ENCODE assay signal across 32 cellular contexts in genomic region chr20:30937790-30938189, GRCh38.
DNase-seq lines count a peak whose midpoint lies in the region; ATAC-seq, FAIRE-seq and TF ChIP-seq lines count a peak whose summit lies in the region.
"Had no signal": no experiment of that assay in that cellular context is flagged by ENCODE, and none has a peak within 500 bp of the region (broad histone marks: within the 10 kb centered on the region; RNA-seq: fewer than 3 reads in every experiment).

No MANE protein-coding gene starts in this region.

- H3K9ac ChIP-seq in HepG2 (ENCODE audit: insufficient read depth, low read depth, low read length) (no peak overlapping the region), IMR-90 (ENCODE audit: low read depth, low read length) (no peak overlapping the region)
- H3K9ac ChIP-seq: BLaER1; BLaER1 treated with 17β-estradiol and CSF1 and Interleukin-3, amounts not matched to agents 10 nM and 100 nM had no signal

- TF ChIP-seq CTCF in HepG2 (CRISPR knock-in tag; IDR thresholded peaks at IDR 0.05) (no peak), right lobe of liver (IDR thresholded peaks at IDR 0.05) (no peak), A549 (IDR thresholded peaks at IDR 0.05) (no peak), IMR-90 (conservative IDR thresholded peaks at IDR 0.05; ENCODE audit: low read depth, low read length) (no peak)

- H3K14ac ChIP-seq in IMR-90 (replicated peaks; ENCODE audit: low read depth, low read length) = no peak overlapping the region

- no peak for ATAC-seq in HepG2
- ATAC-seq in right lobe of liver = no peak
- no peak for ATAC-seq in A549
- no peak for ATAC-seq in IMR-90 (ENCODE audit: low read depth)
- ATAC-seq: CD8-positive, alpha-beta T cell had no signal

- TF ChIP-seq POLR2A in HepG2 (IDR thresholded peaks at IDR 0.05; ENCODE audit: insufficient read depth in 1 of 2, low read depth in 2 of 2, low read length in 2 of 2) (no peak), right lobe of liver (IDR thresholded peaks at IDR 0.05) (no peak), A549 (IDR thresholded peaks at IDR 0.05; ENCODE audit: low read length) (no peak), IMR-90 (IDR thresholded peaks at IDR 0.05; ENCODE audit: low read depth, low read length) (no peak)

- WGBS in HepG2 (ENCODE audit: low lambda C conversion rate) = 12% methylated on average over 5 of the region's 5 CpGs
- 50% methylated on average over 5 of the region's 5 CpGs for WGBS in right lobe of liver (ENCODE audit: insufficient coverage, low coverage, low lambda C conversion rate, missing lambda C conversion rate)
- WGBS in A549 (ENCODE audit: missing lambda C conversion rate) = 62% methylated on average over 5 of the region's 5 CpGs
- no CpG with 5 or more reads among the region's 5 CpGs for whole genome bisulfite sequencing in IMR-90 (ENCODE audit: extremely low coverage in 2 of 2, insufficient read length in 1 of 2), 2 experiments

- POLR2A ChIA-PET in HepG2 (lab: Yijun Ruan, JAX) (no interaction called here), A549 (lab: Yijun Ruan, JAX) (no interaction called here), IMR-90 (lab: Charles Lee; ENCODE audit: unreplicated experiment) (no interaction called here)

- intact Hi-C loops in HepG2 (cut with micrococcal nuclease; ENCODE audit: unreplicated experiment) = no loop called here
- intact Hi-C loops in right lobe of liver (cut with DNase I) = no loop called here
- intact Hi-C loops in IMR-90 (cut with micrococcal nuclease) = no loop called here

- H3K4me2 ChIP-seq in HepG2 (ENCODE audit: low read depth, low read length) = no peak overlapping the region
- no peak overlapping the region for H3K4me2 ChIP-seq in A549
- no peak overlapping the region for H3K4me2 ChIP-seq in IMR-90 (ENCODE audit: low read depth, low read length)
- H3K4me2 ChIP-seq: BLaER1; BLaER1 treated with 17β-estradiol and CSF1 and Interleukin-3, amounts not matched to agents 10 nM and 100 nM had no signal

- H3K56ac ChIP-seq in IMR-90 (ENCODE audit: extremely low read depth, insufficient read depth, low read length) = no peak overlapping the region

- H3K23ac ChIP-seq in IMR-90 (ENCODE audit: low read depth, low read length) = no peak overlapping the region

- no peak overlapping the region for H2BK20ac ChIP-seq in IMR-90 (ENCODE audit: low read depth, low read length)

- TF ChIP-seq RAD21 in HepG2 (CRISPR knock-in tag; IDR thresholded peaks at IDR 0.05) (no peak), A549 (conservative IDR thresholded peaks at IDR 0.05 in 1 of 2, IDR thresholded peaks at IDR 0.05 in 1 of 2) (no peak), IMR-90 (IDR thresholded peaks at IDR 0.05; ENCODE audit: low read length) (no peak)

- no peaks in the 10 kb centered on the region for H3K79me1 ChIP-seq in IMR-90 (ENCODE audit: low read depth in 1 of 2, low read length in 2 of 2)

- H2AFZ ChIP-seq in HepG2 (ENCODE audit: low read length) (no peak overlapping the region), IMR-90 (replicated peaks; ENCODE audit: low read length, poor library complexity) (no peak overlapping the region)

- H4K5ac ChIP-seq in IMR-90 (ENCODE audit: low read depth, low read length) = no peak overlapping the region

- no peaks in the 10 kb centered on the region for H4K20me1 ChIP-seq in HepG2 (ENCODE audit: insufficient read depth, low read length)
- H4K20me1 ChIP-seq in IMR-90 (ENCODE audit: insufficient read depth, low read length) = no peaks in the 10 kb centered on the region
- H4K20me1 ChIP-seq: BLaER1; BLaER1 treated with 17β-estradiol and CSF1 and Interleukin-3, amounts not matched to agents 10 nM and 100 nM had no signal

- no peak overlapping the region for H2BK15ac ChIP-seq in IMR-90 (ENCODE audit: low read depth, low read length)

- H3K4me3 ChIP-seq in HepG2 (replicated peaks in 1 of 3; ENCODE audit: insufficient read depth in 1 of 3, low read depth in 2 of 3, low read length in 3 of 3) = no peak overlapping the region
- no peak overlapping the region for H3K4me3 ChIP-seq in right lobe of liver
- no peak overlapping the region for H3K4me3 ChIP-seq in A549
- H3K4me3 ChIP-seq in IMR-90 (ENCODE audit: insufficient read depth, low read depth, low read length) = no peak overlapping the region
- H3K4me3 ChIP-seq: BLaER1; BLaER1 treated with 17β-estradiol and CSF1 and Interleukin-3, amounts not matched to agents 10 nM and 100 nM had no signal

- H3K9me3 ChIP-seq in HepG2 (ENCODE audit: low read length) = peaks cover 92% of the 10 kb centered on the region
- H3K9me3 ChIP-seq in right lobe of liver = peaks cover 0 to 9% (median 2%) of the 10 kb centered on the region in 4 donors
- no peaks in the 10 kb centered on the region for H3K9me3 ChIP-seq in A549
- H3K9me3 ChIP-seq in IMR-90 (ENCODE audit: control insufficient read depth, insufficient read depth, low read length) = no peaks in the 10 kb centered on the region
- H3K9me3 ChIP-seq: BE2C had no signal

- H2AK9ac ChIP-seq in IMR-90 (replicated peaks; ENCODE audit: low read depth, low read length, poor library complexity) = no peak overlapping the region

- no peak for TF ChIP-seq EP300 in HepG2 (IDR thresholded peaks at IDR 0.05; ENCODE audit: low read depth in 2 of 2, low read length in 2 of 2)
- no peak for TF ChIP-seq EP300 in HepG2 (CRISPR knock-in tag; IDR thresholded peaks at IDR 0.05; ENCODE audit: borderline replicate concordance)
- no peak for TF ChIP-seq EP300 in A549 (IDR thresholded peaks at IDR 0.05)

- H3K36me3 ChIP-seq in HepG2 (replicated peaks in 1 of 2; ENCODE audit: control insufficient read depth in 1 of 2, insufficient read depth in 2 of 2, low read length in 2 of 2) (no peaks in the 10 kb centered on the region), right lobe of liver (no peaks in the 10 kb centered on the region), IMR-90 (ENCODE audit: control insufficient read depth, insufficient read depth, low read length) (no peaks in the 10 kb centered on the region)
- H3K36me3 ChIP-seq: BE2C; BLaER1; BLaER1 treated with 17β-estradiol and CSF1 and Interleukin-3, amounts not matched to agents 10 nM and 100 nM had no signal

- BruUV-seq in HepG2 (replicated peaks; lab: Mats Ljungman, UMichigan) (no TSS peak), IMR-90 (replicated peaks; lab: Mats Ljungman, UMichigan) (no TSS peak)

- no peaks in the 10 kb centered on the region for H3K27me3 ChIP-seq in HepG2 (ENCODE audit: control insufficient read depth in 1 of 2, insufficient read depth in 2 of 2, low read length in 2 of 2)
- no peaks in the 10 kb centered on the region for H3K27me3 ChIP-seq in right lobe of liver
- no peaks in the 10 kb centered on the region for H3K27me3 ChIP-seq in IMR-90 (ENCODE audit: control insufficient read depth, insufficient read depth, low read length)
- H3K27me3 ChIP-seq: BE2C; BLaER1; BLaER1 treated with 17β-estradiol and CSF1 and Interleukin-3, amounts not matched to agents 10 nM and 100 nM had no signal

- CTCF ChIA-PET in HepG2 (lab: Yijun Ruan, JAX; ENCODE audit: low intra/inter-chr PET ratio, low total read pairs) = no interaction called here
- CTCF ChIA-PET in A549 (lab: Yijun Ruan, JAX) = no interaction called here
- CTCF ChIA-PET in IMR-90 (lab: Yijun Ruan, JAX) = no interaction called here

- no peak for DNase-seq in HepG2 (ENCODE audit: low spot score)
- DNase-seq in right lobe of liver = no peak
- DNase-seq in A549 (ENCODE audit: low read depth in 1 of 2, low spot score in 1 of 2) = no peak
- DNase-seq in IMR-90 = no peak
- DNase-seq in A172 (ENCODE audit: low spot score) = no peak
- DNase-seq in T-helper 2 cell = no peak
- DNase-seq: 8988T; ACHN; AML-193; BE2C; C1 segment of cervical spinal cord; Caco-2; Calu3; CD4-positive, alpha-beta memory T cell; CD4-positive, alpha-beta T cell; CD4-positive, CD25-positive, alpha-beta regulatory T cell; CD8-positive, alpha-beta memory T cell; CD8-positive, alpha-beta T cell; COR-L47; DMS 273 treated with DMSO at 0.1 percent for 48 hours; DMS153; DMS53; DMS79; DMS79 treated with DMSO at 0.1 percent for 48 hours; DND-41; EL had no signal

- no peak overlapping the region for H4K8ac ChIP-seq in IMR-90 (ENCODE audit: low read depth in 2 of 2, low read length in 2 of 2)

- H3K4ac ChIP-seq in IMR-90 (ENCODE audit: low read depth, low read length) = no peak overlapping the region

- H4K91ac ChIP-seq in IMR-90 (ENCODE audit: insufficient read depth, low read depth, low read length) = no peak overlapping the region

- H2BK120ac ChIP-seq in IMR-90 (ENCODE audit: low read depth, low read length) = no peak overlapping the region

- dilution Hi-C loops in IMR-90 (cut with HindIII; ENCODE audit: low sequenced_read_pairs, unreplicated experiment) = no loop called here

- H3K4me1 ChIP-seq in HepG2 (ENCODE audit: insufficient read depth, low read length) (no peaks in the 10 kb centered on the region), right lobe of liver (no peaks in the 10 kb centered on the region), A549 (no peaks in the 10 kb centered on the region), IMR-90 (ENCODE audit: control insufficient read depth, insufficient read depth, low read length) (no peaks in the 10 kb centered on the region)
- H3K4me1 ChIP-seq: BE2C; BLaER1; BLaER1 treated with 17β-estradiol and CSF1 and Interleukin-3, amounts not matched to agents 10 nM and 100 nM; Caco-2 had no signal

- H2BK5ac ChIP-seq in IMR-90 (ENCODE audit: low read depth, low read length, poor library complexity, severe bottlenecking) = no peak overlapping the region

- FAIRE-seq in HepG2 (lab: Jason Lieb, UNC) = no peak
- no peak for FAIRE-seq in A549 (lab: Jason Lieb, UNC)
- FAIRE-seq: A204.1, D721Med had no signal

- in situ Hi-C loops in HepG2 (cut with HindIII; ENCODE audit: extremely low pct_ligation_motif_present, low pct_unique_long_range_greater_than_20kb) = no loop called here
- in situ Hi-C loops in IMR-90 (cut with MboI; ENCODE audit: low sequenced_read_pairs) = no loop called here

- H3K79me2 ChIP-seq in HepG2 (ENCODE audit: insufficient read depth, low read length) = no peaks in the 10 kb centered on the region

- no peak overlapping the region for H3K18ac ChIP-seq in IMR-90 (ENCODE audit: low read depth, low read length)

- H3K27ac ChIP-seq in HepG2 (ENCODE audit: extremely low read length, insufficient read depth, low read length) (no peak overlapping the region), right lobe of liver (no peak overlapping the region), A549 (no peak overlapping the region), IMR-90 (ENCODE audit: insufficient read depth, low read length) (no peak overlapping the region)
- H3K27ac ChIP-seq: 22Rv1; BLaER1; BLaER1 treated with 17β-estradiol and CSF1 and Interleukin-3, amounts not matched to agents 10 nM and 100 nM; C4-2B had no signal

- no peaks in the 10 kb centered on the region for H3K9me1 ChIP-seq in IMR-90 (ENCODE audit: insufficient read depth, low read length)

- no peak overlapping the region for H2AK5ac ChIP-seq in IMR-90 (ENCODE audit: low read depth, low read length)

TF ChIP-seq in HepG2, 621 proteins besides CTCF, POLR2A, EP300 and RAD21 (continues in another document):
- TF ChIP-seq MAFK (conservative IDR thresholded peaks at IDR 0.05 in 1 of 2, IDR thresholded peaks at IDR 0.05 in 1 of 2; ENCODE audit: low read length in 2 of 2) = peak; percentile 54 to 80

TF ChIP-seq in A549, 52 proteins besides CTCF, POLR2A, EP300 and RAD21 (continues in another document):
- TF ChIP-seq MAFK (IDR thresholded peaks at IDR 0.05; ENCODE audit: partially characterized antibody) = peak; percentile 33

TF ChIP-seq in IMR-90, 13 proteins besides CTCF, POLR2A, EP300 and RAD21:
- TF ChIP-seq MAFK (IDR thresholded peaks at IDR 0.05; ENCODE audit: low read depth, low read length) = 0 out of 2 replicates have a peak, but pooled peaks have one; percentile 20
- no peak for TF ChIP-seq RFX5 (IDR thresholded peaks at IDR 0.05; ENCODE audit: low read depth, low read length)

Comparison
In these comparisons a context has a peak if more than half of its experiments do, and no peak if none do; other contexts are left out.
1. Of the 38 proteins assayed by ChIP-seq in both HepG2 and A549: peak only in HepG2: none; only in A549: none; in both: MAFK; in neither: 37.